22 cellular contexts compared by ENCODE assay signal in genomic region chr4:76498550-76498949, GRCh38.
DNase-seq lines count a peak whose midpoint lies in the region; ATAC-seq, FAIRE-seq and TF ChIP-seq lines count a peak whose summit lies in the region.
"Had no signal": no experiment of that assay in that cellular context is flagged by ENCODE, and none has a peak within 500 bp of the region (broad histone marks: within the 10 kb centered on the region; RNA-seq: fewer than 3 reads in every experiment).

No MANE protein-coding gene starts in this region.

- intact Hi-C loops in body of pancreas (cut with DNase I), result no loop called here
- intact Hi-C loops in HepG2 (cut with micrococcal nuclease; ENCODE audit: unreplicated experiment), result no loop called here

- no peak overlapping the region for H3K4me3 Mint-ChIP-seq in progenitor cell of endocrine pancreas (ENCODE audit: low read depth)
- H3K4me3 Mint-ChIP-seq: memory B cell, nephron progenitor cell, T-helper 17 cell had no signal

- TF ChIP-seq RAD21 in HepG2 (CRISPR knock-in tag; IDR thresholded peaks at IDR 0.05), result no peak

- peaks cover 19% of the 10 kb centered on the region for H3K4me1 Mint-ChIP-seq in progenitor cell of endocrine pancreas (ENCODE audit: low read depth)

- in situ Hi-C loops in HepG2 (cut with HindIII; ENCODE audit: extremely low pct_ligation_motif_present, low pct_unique_long_range_greater_than_20kb), result no loop called here

- peaks cover 15% of the 10 kb centered on the region for H3K4me1 ChIP-seq in body of pancreas
- H3K4me1 ChIP-seq in HepG2 (ENCODE audit: insufficient read depth, low read length), result peaks cover 14% of the 10 kb centered on the region

- H3K79me2 ChIP-seq in HepG2 (ENCODE audit: insufficient read depth, low read length), result no peaks in the 10 kb centered on the region

- 18 to 21% methylated on average over 3 of the region's 3 CpGs for WGBS in body of pancreas, 2 donors
- WGBS in HepG2 (ENCODE audit: low lambda C conversion rate), result 35% methylated on average over 3 of the region's 3 CpGs

- H3K36me3 ChIP-seq in body of pancreas (replicated peaks in 1 of 2; ENCODE audit: insufficient read depth in 1 of 2, low read depth in 2 of 2) (no peaks in the 10 kb centered on the region), HepG2 (replicated peaks in 1 of 2; ENCODE audit: control insufficient read depth in 1 of 2, insufficient read depth in 2 of 2, low read length in 2 of 2) (no peaks in the 10 kb centered on the region)

- no peaks in the 10 kb centered on the region for H3K27me3 Mint-ChIP-seq in progenitor cell of endocrine pancreas

- peak overlapping the region; percentile 71 for H3K27ac Mint-ChIP-seq in progenitor cell of endocrine pancreas
- H3K27ac Mint-ChIP-seq: nephron progenitor cell, T-helper 17 cell had no signal

- H3K4me2 ChIP-seq in HepG2 (ENCODE audit: low read depth, low read length), result peak overlapping the region; percentile 21

- no TSS peak for BruUV-seq in HepG2 (replicated peaks; lab: Mats Ljungman, UMichigan)

- no peak overlapping the region for H3K9ac ChIP-seq in HepG2 (ENCODE audit: insufficient read depth, low read depth, low read length)

- POLR2A ChIA-PET in HepG2 (lab: Yijun Ruan, JAX), result no interaction called here

- TF ChIP-seq EP300 in HepG2 (IDR thresholded peaks at IDR 0.05; ENCODE audit: low read depth in 2 of 2, low read length in 2 of 2) (no peak), HepG2 (CRISPR knock-in tag; IDR thresholded peaks at IDR 0.05; ENCODE audit: borderline replicate concordance) (no peak)

- no peaks in the 10 kb centered on the region for H3K9me3 Mint-ChIP-seq in progenitor cell of endocrine pancreas (ENCODE audit: low read depth)
- H3K9me3 Mint-ChIP-seq: memory B cell, nephron progenitor cell had no signal

- H3K27me3 ChIP-seq in body of pancreas (no peaks in the 10 kb centered on the region), HepG2 (ENCODE audit: control insufficient read depth in 1 of 2, insufficient read depth in 2 of 2, low read length in 2 of 2) (no peaks in the 10 kb centered on the region; a peak in 1 of 5 replicates)

- H2AFZ ChIP-seq in HepG2 (ENCODE audit: low read length), result no peak overlapping the region

- ATAC-seq in body of pancreas, result peak; percentile 91
- ATAC-seq in HepG2, result peak; percentile 95
- ATAC-seq in GM19328 (IDR thresholded peaks at IDR 0.05; ENCODE audit: unreplicated experiment), result no peak
- ATAC-seq: HCT116, T-helper 17 cell had no signal

- no peak overlapping the region for H3K4me3 ChIP-seq in body of pancreas
- H3K4me3 ChIP-seq in HepG2 (replicated peaks in 1 of 3; ENCODE audit: insufficient read depth in 1 of 3, low read depth in 2 of 3, low read length in 3 of 3), result no peak overlapping the region

- CTCF ChIA-PET in HepG2 (lab: Yijun Ruan, JAX; ENCODE audit: low intra/inter-chr PET ratio, low total read pairs), result interaction anchor here (1.1 kb wide), 1 partner anchor 68 kb away, joined by 3 read pairs; no protein-coding TSS in a partner anchor

- TF ChIP-seq CTCF in body of pancreas (IDR thresholded peaks at IDR 0.05) (no peak), HepG2 (CRISPR knock-in tag; IDR thresholded peaks at IDR 0.05) (no peak), progenitor cell of endocrine pancreas (IDR thresholded peaks at IDR 0.05; ENCODE audit: unreplicated experiment) (no peak)

- no peaks in the 10 kb centered on the region for H3K36me3 Mint-ChIP-seq in progenitor cell of endocrine pancreas (ENCODE audit: insufficient read depth)
- H3K36me3 Mint-ChIP-seq: memory B cell had no signal

- peak overlapping the region; percentile 9 to 64 (median 32) for H3K27ac ChIP-seq in body of pancreas
- no peak overlapping the region for H3K27ac ChIP-seq in HepG2 (ENCODE audit: extremely low read length, insufficient read depth, low read length)

- peak; percentile 65 for FAIRE-seq in HepG2 (lab: Jason Lieb, UNC)
- FAIRE-seq: kidney had no signal

- no peak for TF ChIP-seq POLR2A in body of pancreas (IDR thresholded peaks at IDR 0.05)
- TF ChIP-seq POLR2A in HepG2 (IDR thresholded peaks at IDR 0.05; ENCODE audit: insufficient read depth in 1 of 2, low read depth in 2 of 2, low read length in 2 of 2), result no peak

- peak; percentile 51 for DNase-seq in NCI-H146 (lab: John Stamatoyannopoulos, UW)
- DNase-seq in body of pancreas, result peak in 2 of 4 donors; percentile 17 to 32
- DNase-seq in HepG2 (ENCODE audit: low spot score), result peak; percentile 70
- no peak for DNase-seq in progenitor cell of endocrine pancreas (ENCODE audit: low spot score, unreplicated experiment)
- no peak for DNase-seq in SHP77 (lab: John Stamatoyannopoulos, UW)
- DNase-seq in DMS 273 (lab: John Stamatoyannopoulos, UW; ENCODE audit: unreplicated experiment), result no peak
- DNase-seq: activated CD4-positive, alpha-beta T cell treated with anti-CD3 and anti-CD28 coated beads, Interleukin-2, amount 50 U/mL, for 4 hours; activated gamma-delta T cell; dermis blood vessel endothelial cell; foreskin melanocyte; kidney; NCI-H1105 treated with DMSO at 0.1 percent for 48 hours; NCI-H2107; NCI-H510A treated with DMSO at 0.1 percent for 48 hours; nephron progenitor cell; OCI-M1; SIG-M5; stimulated activated CD4-positive, alpha-beta T cell treated with anti-CD3 and anti-CD28 coated beads, Interleukin-4, amount 100 ng/mL, for 4 hours; T-helper 17 cell had no signal

- no peaks in the 10 kb centered on the region for H4K20me1 ChIP-seq in HepG2 (ENCODE audit: insufficient read depth, low read length)

- no peaks in the 10 kb centered on the region for H3K9me3 ChIP-seq in body of pancreas
- no peaks in the 10 kb centered on the region for H3K9me3 ChIP-seq in HepG2 (ENCODE audit: low read length)

TF ChIP-seq in HepG2, 621 proteins besides CTCF, POLR2A, EP300 and RAD21 (continues in another document):
- TF ChIP-seq ZNF124 (CRISPR knock-in tag; IDR thresholded peaks at IDR 0.05), result no peak
- peak; percentile 83 for TF ChIP-seq HNF4A (CRISPR knock-in tag; IDR thresholded peaks at IDR 0.05)
- TF ChIP-seq SMAD9 (CRISPR knock-in tag; IDR thresholded peaks at IDR 0.05), result no peak
- TF ChIP-seq ZNF776 (CRISPR knock-in tag; IDR thresholded peaks at IDR 0.05), result no peak
- no peak for TF ChIP-seq MTF2 (CRISPR knock-in tag; IDR thresholded peaks at IDR 0.05; ENCODE audit: borderline replicate concordance)
- TF ChIP-seq TOE1 (CRISPR knock-in tag; IDR thresholded peaks at IDR 0.05), result no peak
- TF ChIP-seq NCOR1 (IDR thresholded peaks at IDR 0.05; ENCODE audit: borderline replicate concordance, low read length), result peak; percentile 36; the same call in 1 of the 2 replicates
- peak; percentile 17 for TF ChIP-seq SKI (IDR thresholded peaks at IDR 0.05; ENCODE audit: partially characterized antibody)
- peak; percentile 21; the same call in 1 of the 2 replicates for TF ChIP-seq ZNF331 (CRISPR knock-in tag; IDR thresholded peaks at IDR 0.05)
- TF ChIP-seq, protein P1, sequence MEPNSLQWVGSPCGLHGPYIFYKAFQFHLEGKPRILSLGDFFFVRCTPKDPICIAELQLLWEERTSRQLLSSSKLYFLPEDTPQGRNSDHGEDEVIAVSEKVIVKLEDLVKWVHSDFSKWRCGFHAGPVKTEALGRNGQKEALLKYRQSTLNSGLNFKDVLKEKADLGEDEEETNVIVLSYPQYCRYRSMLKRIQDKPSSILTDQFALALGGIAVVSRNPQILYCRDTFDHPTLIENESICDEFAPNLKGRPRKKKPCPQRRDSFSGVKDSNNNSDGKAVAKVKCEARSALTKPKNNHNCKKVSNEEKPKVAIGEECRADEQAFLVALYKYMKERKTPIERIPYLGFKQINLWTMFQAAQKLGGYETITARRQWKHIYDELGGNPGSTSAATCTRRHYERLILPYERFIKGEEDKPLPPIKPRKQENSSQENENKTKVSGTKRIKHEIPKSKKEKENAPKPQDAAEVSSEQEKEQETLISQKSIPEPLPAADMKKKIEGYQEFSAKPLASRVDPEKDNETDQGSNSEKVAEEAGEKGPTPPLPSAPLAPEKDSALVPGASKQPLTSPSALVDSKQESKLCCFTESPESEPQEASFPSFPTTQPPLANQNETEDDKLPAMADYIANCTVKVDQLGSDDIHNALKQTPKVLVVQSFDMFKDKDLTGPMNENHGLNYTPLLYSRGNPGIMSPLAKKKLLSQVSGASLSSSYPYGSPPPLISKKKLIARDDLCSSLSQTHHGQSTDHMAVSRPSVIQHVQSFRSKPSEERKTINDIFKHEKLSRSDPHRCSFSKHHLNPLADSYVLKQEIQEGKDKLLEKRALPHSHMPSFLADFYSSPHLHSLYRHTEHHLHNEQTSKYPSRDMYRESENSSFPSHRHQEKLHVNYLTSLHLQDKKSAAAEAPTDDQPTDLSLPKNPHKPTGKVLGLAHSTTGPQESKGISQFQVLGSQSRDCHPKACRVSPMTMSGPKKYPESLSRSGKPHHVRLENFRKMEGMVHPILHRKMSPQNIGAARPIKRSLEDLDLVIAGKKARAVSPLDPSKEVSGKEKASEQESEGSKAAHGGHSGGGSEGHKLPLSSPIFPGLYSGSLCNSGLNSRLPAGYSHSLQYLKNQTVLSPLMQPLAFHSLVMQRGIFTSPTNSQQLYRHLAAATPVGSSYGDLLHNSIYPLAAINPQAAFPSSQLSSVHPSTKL (CRISPR knock-in tag; IDR thresholded peaks at IDR 0.05), result peak; percentile 70
- TF ChIP-seq HNRNPH1 (optimal IDR thresholded peaks at IDR 0.05; ENCODE audit: low read depth, low read length), result no peak
- peak; percentile 43; the same call in 1 of the 2 replicates for TF ChIP-seq PHF21A (CRISPR knock-in tag; IDR thresholded peaks at IDR 0.05)

Comparison
In these comparisons a context has a peak if more than half of its experiments do, and no peak if none do; other contexts are left out.
1. DNase-seq: peak in NCI-H146 (single experiment) and HepG2 (single experiment); none in progenitor cell of endocrine pancreas (single experiment), SHP77 (0 of 2) and DMS 273 (single experiment).